In the genomic region with DNA sequence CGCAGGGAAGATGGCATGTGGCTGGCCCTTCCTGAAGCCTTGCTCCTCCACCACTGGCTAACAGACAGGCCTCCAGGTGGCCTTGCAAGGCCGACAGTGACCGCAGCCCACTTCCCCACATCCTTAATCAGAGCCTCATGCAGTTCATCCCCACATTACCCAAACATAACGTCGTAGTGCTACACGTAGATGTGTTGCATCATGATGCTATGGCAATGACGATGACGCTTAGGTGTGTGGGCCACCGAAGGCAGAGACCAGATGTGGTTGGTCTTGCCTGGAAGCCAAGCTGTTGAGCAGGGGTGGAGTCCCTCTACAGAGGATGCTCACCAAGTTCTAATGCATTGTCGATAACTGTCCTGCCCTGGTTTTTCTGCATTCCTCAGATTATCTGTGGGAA, we compare ENCODE assay signal across 1 cellular context.
TF ChIP-seq lines count a peak whose summit lies in the region.

No MANE protein-coding gene starts in this region.

TF ChIP-seq in K562, 482 proteins besides CTCF, POLR2A, EP300 and RAD21:
- TF ChIP-seq, protein P1, sequence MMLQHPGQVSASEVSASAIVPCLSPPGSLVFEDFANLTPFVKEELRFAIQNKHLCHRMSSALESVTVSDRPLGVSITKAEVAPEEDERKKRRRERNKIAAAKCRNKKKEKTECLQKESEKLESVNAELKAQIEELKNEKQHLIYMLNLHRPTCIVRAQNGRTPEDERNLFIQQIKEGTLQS (IDR thresholded peaks at IDR 0.05) = peak; percentile 34; the same call in 1 of the 2 replicates
- TF ChIP-seq, protein P1 (CRISPR knock-in tag; conservative IDR thresholded peaks at IDR 0.05) = no peak
- TF ChIP-seq HDAC1 (IDR thresholded peaks at IDR 0.05) = no peak
